In genomic region chr14:100879782-100880181, GRCh38 we compare ENCODE assay signal across 33 cellular contexts. TPM values are rescaled to one million over a fixed set of nuclear protein-coding genes. Genes with fewer than 3 reads are reported as not detected.
"Had no signal": no experiment of that assay in that cellular context is flagged by ENCODE, and none has a peak within 500 bp of the region (broad histone marks: within the 10 kb centered on the region; RNA-seq: fewer than 3 reads in every experiment).

No MANE protein-coding gene starts in this region.

- H3K9me3 Mint-ChIP-seq: stimulated activated effector memory CD8-positive, alpha-beta T cell treated with anti-CD3 and anti-CD28 coated beads, Interleukin-12 subunit alpha, Interleukin-12 subunit beta, amount 100 ng/mL, for 72 hours had no signal

- H3K9me3 ChIP-seq: gastrocnemius medialis, ovary had no signal

- H3K4me3 ChIP-seq: dorsolateral prefrontal cortex, gastrocnemius medialis, hepatocyte, neural progenitor cell, ovary, smooth muscle cell, stomach, tibial artery had no signal

- H3K4me1 ChIP-seq: gastrocnemius medialis, neural progenitor cell, stomach, tibial artery had no signal

- H3K27me3 ChIP-seq: gastrocnemius medialis, hepatocyte, neural progenitor cell, ovary had no signal

- DNase-seq: cortex of kidney; effector CD4-positive, alpha-beta T cell; foreskin fibroblast; gastrocnemius medialis; head of caudate nucleus; kidney glomerular epithelial cell; mammary epithelial cell; mesendoderm; midbrain; naive thymus-derived CD4-positive, alpha-beta T cell; nucleus accumbens; retina; stimulated activated CD4-positive, alpha-beta T cell treated with anti-CD3 and anti-CD28 coated beads, Interleukin-2, amount 100 ng/mL, for 24 hours; stimulated activated CD4-positive, alpha-beta T cell treated with anti-CD3 and anti-CD28 coated beads, Interleukin-4, amount 100 ng/mL, for 24 hours; stimulated activated naive CD4-positive, alpha-beta T cell treated with Interleukin-2 at 50 U/mL for 16 hours; stomach; tibial artery had no signal

- H3K36me3 ChIP-seq: gastrocnemius medialis, neural progenitor cell, ovary, tibial artery had no signal

- ATAC-seq: esophagus mucosa; gastrocnemius medialis; naive thymus-derived CD4-positive, alpha-beta T cell; sciatic nerve; stimulated activated effector memory CD8-positive, alpha-beta T cell treated with anti-CD3 and anti-CD28 coated beads, Interleukin-12 subunit alpha, Interleukin-12 subunit beta, amount 100 ng/mL, for 72 hours had no signal

- H3K4me3 Mint-ChIP-seq: naive thymus-derived CD4-positive, alpha-beta T cell; nephron; neural progenitor cell; stimulated activated effector memory CD8-positive, alpha-beta T cell treated with anti-CD3 and anti-CD28 coated beads, Interleukin-12 subunit alpha, Interleukin-12 subunit beta, amount 100 ng/mL, for 72 hours; type B pancreatic cell had no signal

- H3K36me3 Mint-ChIP-seq: naive thymus-derived CD4-positive, alpha-beta T cell; neural progenitor cell; stimulated activated effector memory CD8-positive, alpha-beta T cell treated with anti-CD3 and anti-CD28 coated beads, Interleukin-12 subunit alpha, Interleukin-12 subunit beta, amount 100 ng/mL, for 72 hours; type B pancreatic cell had no signal

- H3K27ac ChIP-seq: dorsolateral prefrontal cortex, epithelial cell of prostate, gastrocnemius medialis, hepatocyte, neural progenitor cell, ovary, stomach, tibial artery had no signal

- H3K4me1 Mint-ChIP-seq: naive thymus-derived CD4-positive, alpha-beta T cell; neural progenitor cell; stimulated activated effector memory CD8-positive, alpha-beta T cell treated with anti-CD3 and anti-CD28 coated beads, Interleukin-12 subunit alpha, Interleukin-12 subunit beta, amount 100 ng/mL, for 72 hours had no signal

- H3K27ac Mint-ChIP-seq: naive thymus-derived CD4-positive, alpha-beta T cell; nephron; stimulated activated effector memory CD8-positive, alpha-beta T cell treated with anti-CD3 and anti-CD28 coated beads, Interleukin-12 subunit alpha, Interleukin-12 subunit beta, amount 100 ng/mL, for 72 hours; type B pancreatic cell had no signal

RNA-seq across cellular contexts. Expression of gene RTL1, which starts 23.7 kb away (rescaled TPM):
- total RNA-seq: esophagus mucosa; gastrocnemius medialis; glomerular endothelial cell; lower leg skin; mammary epithelial cell; naive thymus-derived CD4-positive, alpha-beta T cell; pulmonary artery endothelial cell; sciatic nerve; stomach; subcutaneous adipose tissue; temporal lobe had no signal
- polyA plus RNA-seq: mammary epithelial cell; naive thymus-derived CD4-positive, alpha-beta T cell; stomach had no signal

RNA-seq across cellular contexts. Expression of gene MEG3, which starts 53.9 kb away (rescaled TPM):
- total RNA-seq: hepatocyte, smooth muscle cell had no signal
- polyA plus RNA-seq: hepatocyte; naive thymus-derived CD4-positive, alpha-beta T cell; smooth muscle cell had no signal
